ENCODE assay signal across 8 cellular contexts in genomic region chr15:85649372-85649771, GRCh38.
DNase-seq lines count a peak whose midpoint lies in the region; ATAC-seq and TF ChIP-seq lines count a peak whose summit lies in the region.

No MANE protein-coding gene starts in this region.

- H3K79me2 ChIP-seq in OCI-LY1 (ENCODE audit: insufficient read depth, low read length), result no peaks in the 10 kb centered on the region

- H3F3A ChIP-seq in OCI-LY1 (ENCODE audit: insufficient read depth, low read length), result no peaks in the 10 kb centered on the region

- H2AFZ ChIP-seq in OCI-LY1 (ENCODE audit: low read length), result no peak overlapping the region

- peaks cover 14% of the 10 kb centered on the region for H3K36me3 Mint-ChIP-seq in mesothelial cell of epicardium

- H3K4me2 ChIP-seq in OCI-LY1 (ENCODE audit: low read length), result no peak overlapping the region

- ATAC-seq in GM18517 (IDR thresholded peaks at IDR 0.05; ENCODE audit: unreplicated experiment) (peak; percentile 65), lung (ENCODE audit: insufficient read depth, low FRiP score) (peak; percentile 55)

- H3K9me3 ChIP-seq in OCI-LY1 (ENCODE audit: low read length), result no peaks in the 10 kb centered on the region
- H3K9me3 ChIP-seq in lung (ENCODE audit: control insufficient read depth in 2 of 2, insufficient read depth in 1 of 2, low read length in 1 of 2), result no peaks in the 10 kb centered on the region
- H3K9me3 ChIP-seq in BE2C, result no peaks in the 10 kb centered on the region

- no peaks in the 10 kb centered on the region for H4K20me1 ChIP-seq in OCI-LY1 (ENCODE audit: insufficient read depth, low read length)

- H3K27me3 Mint-ChIP-seq in mesothelial cell of epicardium (ENCODE audit: low read depth), result no peaks in the 10 kb centered on the region

- H3K27ac ChIP-seq in OCI-LY1 (ENCODE audit: low read depth, low read length, poor library complexity, severe bottlenecking) (peak overlapping the region; percentile 34), brain microvascular endothelial cell (peak overlapping the region; percentile 76), lung (ENCODE audit: low read depth in 1 of 2, low read length in 1 of 2) (peak overlapping the region in 1 of 2 donors; percentile 72)

- no peak overlapping the region for H3K9ac ChIP-seq in OCI-LY1 (ENCODE audit: low read length)

- in situ Hi-C loops in brain microvascular endothelial cell (cut with HindIII; ENCODE audit: low pct_ligation_motif_present, low sequenced_read_pairs), result no loop called here

- H3K4me3 Mint-ChIP-seq in mesothelial cell of epicardium, result no peak overlapping the region

- H3K9me3 Mint-ChIP-seq in mesothelial cell of epicardium, result peaks cover 3% of the 10 kb centered on the region

- 8 to 18% methylated on average over 5 of the region's 5 CpGs for WGBS in lung, 2 donors

- H3K36me3 ChIP-seq in OCI-LY1 (ENCODE audit: insufficient read depth, low read length) (peaks cover 56% of the 10 kb centered on the region), brain microvascular endothelial cell (replicated peaks) (peaks cover 9% of the 10 kb centered on the region), lung (ENCODE audit: control insufficient read depth in 2 of 2, insufficient read depth in 2 of 2, low read length in 2 of 2) (peaks cover 13 to 19% of the 10 kb centered on the region in 2 donors), BE2C (peaks cover 10% of the 10 kb centered on the region)

- H3K9me2 ChIP-seq in OCI-LY1 (ENCODE audit: low read depth, low read length), result no peaks in the 10 kb centered on the region

- TF ChIP-seq CTCF in OCI-LY1 (IDR thresholded peaks at IDR 0.05; ENCODE audit: low read length) (no peak), brain microvascular endothelial cell (IDR thresholded peaks at IDR 0.05; ENCODE audit: low read depth, low read length, missing control alignments) (no peak), lung (IDR thresholded peaks at IDR 0.05; ENCODE audit: control extremely low read depth, extremely low read depth) (no peak), BE2C (IDR thresholded peaks at IDR 0.05; ENCODE audit: low read depth, low read length) (no peak), mesothelial cell of epicardium (IDR thresholded peaks at IDR 0.05; ENCODE audit: unreplicated experiment) (no peak)

- no peak overlapping the region for H3K27ac Mint-ChIP-seq in mesothelial cell of epicardium

- H3K4me3 ChIP-seq in OCI-LY1 (ENCODE audit: low read depth, low read length, poor library complexity, severe bottlenecking) (no peak overlapping the region), brain microvascular endothelial cell (ENCODE audit: low read depth, low read length) (no peak overlapping the region), lung (no peak overlapping the region), BE2C (ENCODE audit: low read depth, low read length) (no peak overlapping the region)

- peaks cover 4% of the 10 kb centered on the region for H3K4me1 Mint-ChIP-seq in mesothelial cell of epicardium

- H3K27me3 ChIP-seq in OCI-LY1 (ENCODE audit: insufficient read depth, low read length) (no peaks in the 10 kb centered on the region), brain microvascular endothelial cell (replicated peaks) (no peaks in the 10 kb centered on the region), lung (ENCODE audit: control insufficient read depth, insufficient read depth) (no peaks in the 10 kb centered on the region), BE2C (no peaks in the 10 kb centered on the region)

- DNase-seq in brain microvascular endothelial cell, result peak; percentile 86
- DNase-seq in lung (ENCODE audit: low spot score), result peak; percentile 38
- no peak for DNase-seq in NCI-H1105 (lab: John Stamatoyannopoulos, UW)
- no peak for DNase-seq in LoVo (ENCODE audit: low spot score)
- DNase-seq in BE2C, result no peak
- no peak for DNase-seq in mesothelial cell of epicardium (ENCODE audit: low spot score in 2 of 2, unreplicated experiment in 2 of 2)

- H3K4me1 ChIP-seq in OCI-LY1 (ENCODE audit: insufficient read depth, low read length, severe bottlenecking) (peaks cover 16% of the 10 kb centered on the region), lung (ENCODE audit: control insufficient read depth in 2 of 2, insufficient read depth in 2 of 2, low read length in 2 of 2) (peaks cover 13 to 20% of the 10 kb centered on the region in 2 donors), BE2C (peaks cover 10% of the 10 kb centered on the region)

Comparison
In these comparisons a context has a peak if more than half of its experiments do, and no peak if none do; other contexts are left out.
1. DNase-seq: peak in brain microvascular endothelial cell (single experiment) and lung (single experiment); none in NCI-H1105 (single experiment), LoVo (single experiment), BE2C (single experiment) and mesothelial cell of epicardium (0 of 2).